In genomic region chr7:142441074-142441403, GRCh38 we compare ENCODE assay signal across 10 cellular contexts.
DNase-seq lines count a peak whose midpoint lies in the region; ATAC-seq, FAIRE-seq and TF ChIP-seq lines count a peak whose summit lies in the region.
"Had no signal": no experiment of that assay in that cellular context is flagged by ENCODE, and none has a peak within 500 bp of the region (broad histone marks: within the 10 kb centered on the region; RNA-seq: fewer than 3 reads in every experiment).

No MANE protein-coding gene starts in this region.

- no peak overlapping the region for H3K23ac ChIP-seq in H1 (ENCODE audit: insufficient read length)

- H2AFZ ChIP-seq in HCT116 (ENCODE audit: low read depth, low read length, poor library complexity, severe bottlenecking) (peak overlapping the region; percentile 94), H1 (ENCODE audit: low read length) (no peak overlapping the region)

- no peak overlapping the region for H3K18ac ChIP-seq in H1 (ENCODE audit: extremely low read depth, low read length)

- H3K9me3 ChIP-seq in CD8-positive, alpha-beta T cell (ENCODE audit: low read length), result no peaks in the 10 kb centered on the region
- H3K9me3 ChIP-seq in HCT116 (ENCODE audit: control insufficient read depth in 1 of 2, insufficient read depth in 1 of 2, low read depth in 1 of 2, low read length in 2 of 2) (no peaks in the 10 kb centered on the region), H1 (ENCODE audit: insufficient read depth in 2 of 2, low read depth in 1 of 2, low read length in 1 of 2) (no peaks in the 10 kb centered on the region)

- H2BK15ac ChIP-seq in H1 (ENCODE audit: low read length), result no peak overlapping the region

- H4K5ac ChIP-seq in H1 (ENCODE audit: insufficient read length, low read depth, low read length), result no peak overlapping the region

- no peak overlapping the region for H2BK20ac ChIP-seq in H1 (ENCODE audit: low read length)

- no peaks in the 10 kb centered on the region for H3K79me1 ChIP-seq in H1 (ENCODE audit: low read depth, low read length)

- H3K4ac ChIP-seq in H1 (replicated peaks; ENCODE audit: insufficient read length, low read depth, low read length), result no peak overlapping the region

- no peaks in the 10 kb centered on the region for H3K9me2 ChIP-seq in HCT116 (ENCODE audit: insufficient read depth)

- peak overlapping the region; percentile 19 for H3K4me3 Mint-ChIP-seq in CD8-positive, alpha-beta T cell

- peak; percentile 31 for ATAC-seq in CD8-positive, alpha-beta T cell
- ATAC-seq in HCT116, result peak; percentile 25
- ATAC-seq in GM18858 (IDR thresholded peaks at IDR 0.05; ENCODE audit: unreplicated experiment), result no peak
- no peak for ATAC-seq in HG02798 (IDR thresholded peaks at IDR 0.05; ENCODE audit: poor library complexity, unreplicated experiment)

- H3K79me2 ChIP-seq in HCT116 (ENCODE audit: insufficient read depth, low read length), result no peaks in the 10 kb centered on the region
- no peaks in the 10 kb centered on the region for H3K79me2 ChIP-seq in H1 (ENCODE audit: control insufficient read depth in 1 of 2, insufficient read depth in 2 of 2, low read length in 2 of 2)

- H4K91ac ChIP-seq in H1 (replicated peaks; ENCODE audit: insufficient read length, low read length), result no peak overlapping the region

- no peak overlapping the region for H3K27ac ChIP-seq in CD8-positive, alpha-beta T cell (ENCODE audit: low read depth, low read length)
- H3K27ac ChIP-seq in HCT116 (ENCODE audit: low read depth, low read length) (no peak overlapping the region; the same call in 1 of the 2 replicates), H1 (ENCODE audit: low read depth, low read length) (no peak overlapping the region)
- H3K27ac ChIP-seq: skin epidermis had no signal

- H3K36me3 ChIP-seq in CD8-positive, alpha-beta T cell (ENCODE audit: insufficient read depth, low read length), result no peaks in the 10 kb centered on the region
- no peaks in the 10 kb centered on the region for H3K36me3 ChIP-seq in HCT116 (ENCODE audit: control insufficient read depth in 1 of 2, insufficient read depth in 2 of 2, low read length in 2 of 2)
- no peaks in the 10 kb centered on the region for H3K36me3 ChIP-seq in H1 (ENCODE audit: control insufficient read depth in 2 of 4, insufficient read depth in 4 of 4, low read length in 3 of 4)

- peaks cover 14% of the 10 kb centered on the region for H3K4me1 ChIP-seq in CD8-positive, alpha-beta T cell (ENCODE audit: insufficient read depth, low read length)
- H3K4me1 ChIP-seq in HCT116 (ENCODE audit: control insufficient read depth in 1 of 2, insufficient read depth in 2 of 2, low read length in 2 of 2), result peaks cover 26 to 41% of the 10 kb centered on the region in 2 experiments
- peaks cover 2 to 13% (median 4%) of the 10 kb centered on the region in 4 experiments; a peak in 4 of 7 replicates for H3K4me1 ChIP-seq in H1 (replicated peaks in 1 of 4; ENCODE audit: control insufficient read depth in 3 of 4, insufficient read depth in 4 of 4, low read length in 3 of 4)

- H3K27ac Mint-ChIP-seq in CD8-positive, alpha-beta T cell, result no peak overlapping the region

- intact Hi-C loops in CD8-positive, alpha-beta T cell (cut with DNase I, micrococcal nuclease), result no loop called here
- intact Hi-C loops in HCT116 (cut with micrococcal nuclease), result no loop called here

- H3K9me3 Mint-ChIP-seq in CD8-positive, alpha-beta T cell, result no peaks in the 10 kb centered on the region

- H3K4me1 Mint-ChIP-seq in CD8-positive, alpha-beta T cell (ENCODE audit: low read depth), result peaks cover 40% of the 10 kb centered on the region

- no peak overlapping the region for H3K9ac ChIP-seq in HCT116 (ENCODE audit: low read length)
- H3K9ac ChIP-seq in H1 (replicated peaks in 1 of 4; ENCODE audit: extremely low read depth in 1 of 4, low read depth in 3 of 4, low read length in 3 of 4), result no peak overlapping the region

- H3K36me3 Mint-ChIP-seq in CD8-positive, alpha-beta T cell, result no peaks in the 10 kb centered on the region

- no peak overlapping the region for H2BK5ac ChIP-seq in H1 (ENCODE audit: low read depth, low read length)

- TF ChIP-seq CTCF in CD8-positive, alpha-beta T cell (IDR thresholded peaks at IDR 0.05), result no peak
- TF ChIP-seq CTCF in HCT116 (IDR thresholded peaks at IDR 0.05 in 2 of 3, conservative IDR thresholded peaks at IDR 0.05 in 1 of 3; ENCODE audit: borderline replicate concordance in 1 of 3, insufficient read depth in 1 of 3, low read depth in 2 of 3, low read length in 2 of 3), result no peak
- no peak for TF ChIP-seq CTCF in H1 (IDR thresholded peaks at IDR 0.05; ENCODE audit: control extremely low read depth in 1 of 3, insufficient read depth in 1 of 3, low read depth in 1 of 3, low read length in 3 of 3)

- no peak for FAIRE-seq in H1 (lab: Jason Lieb, UNC)

- H3K56ac ChIP-seq in H1 (replicated peaks; ENCODE audit: insufficient read length, low read depth, low read length), result no peak overlapping the region

- H2BK12ac ChIP-seq in H1 (ENCODE audit: low read depth, low read length), result no peak overlapping the region

- DNase-seq in CD8-positive, alpha-beta T cell, result no peak
- DNase-seq in HCT116 (ENCODE audit: low read depth, low spot score) (no peak), RPMI8226 (peak; percentile 22), H1 (ENCODE audit: low read depth in 1 of 2, low spot score in 2 of 2) (no peak), NCI-H510A (lab: John Stamatoyannopoulos, UW) (no peak), amniotic stem cell (lab: John Stamatoyannopoulos, UW) (no peak)
- DNase-seq: NCI-H2227 treated with DMSO at 0.1 percent for 48 hours had no signal

- no peaks in the 10 kb centered on the region for H4K20me1 ChIP-seq in HCT116 (ENCODE audit: insufficient read depth)
- H4K20me1 ChIP-seq in H1 (replicated peaks in 1 of 2; ENCODE audit: control insufficient read depth in 1 of 2, insufficient read depth in 2 of 2, low read length in 2 of 2), result no peaks in the 10 kb centered on the region

- TF ChIP-seq RAD21 in HCT116 (IDR thresholded peaks at IDR 0.05; ENCODE audit: low read depth) (no peak), H1 (IDR thresholded peaks at IDR 0.05 in 1 of 2, conservative IDR thresholded peaks at IDR 0.05 in 1 of 2; ENCODE audit: low read depth in 2 of 2, low read length in 2 of 2) (no peak)

- no peak overlapping the region for H2AK5ac ChIP-seq in H1 (ENCODE audit: low read depth, low read length)

- CTCF ChIA-PET in CD8-positive, alpha-beta T cell (lab: Charles Lee), result interaction anchor here (0.9 to 1.7 kb wide), 3 partner anchors 18 to 75 kb away, joined by 4 to 8 read pairs (median 5); no protein-coding TSS in a partner anchor
- CTCF ChIA-PET in HCT116 (lab: Charles Lee), result interaction anchor here (1.2 to 2.7 kb wide), 2 partner anchors 18 to 73 kb away, joined by 3 to 12 read pairs; no protein-coding TSS in a partner anchor
- CTCF ChIA-PET in H1 (lab: Charles Lee; ENCODE audit: partially characterized antibody), result interaction anchor here (0.9 to 15.1 kb wide), 14 partner anchors 16 to 425 kb away, joined by 3 to 260 read pairs (median 6); no protein-coding TSS in a partner anchor

- H3K14ac ChIP-seq in H1 (ENCODE audit: insufficient read length), result no peak overlapping the region

- TF ChIP-seq POLR2A in HCT116 (IDR thresholded peaks at IDR 0.05; ENCODE audit: borderline replicate concordance, extremely low read depth, insufficient read depth, insufficient read length) (no peak), H1 (IDR thresholded peaks at IDR 0.05; ENCODE audit: control extremely low read depth in 1 of 2, low read depth in 2 of 2, low read length in 2 of 2) (no peak)

- no peaks in the 10 kb centered on the region for H3K27me3 Mint-ChIP-seq in CD8-positive, alpha-beta T cell (ENCODE audit: low read depth)

- H3K4me2 ChIP-seq in HCT116 (ENCODE audit: low read length) (peak overlapping the region; percentile 74), H1 (ENCODE audit: insufficient read depth in 1 of 2, low read depth in 2 of 2, low read length in 2 of 2) (no peak overlapping the region)

- WGBS in H1 (ENCODE audit: extremely low coverage in 1 of 2, insufficient coverage in 1 of 2, insufficient read length in 1 of 2, insufficient replicate concordance in 2 of 2, low coverage in 1 of 2, low lambda C conversion rate in 2 of 2, missing lambda C conversion rate in 1 of 2), 2 experiments, result 86% methylated on average over 7 of the region's 7 CpGs; no CpG with 5 or more reads in 1 of the 2 experiments

- RAD21 ChIA-PET in HCT116 (lab: Charles Lee; ENCODE audit: low non-redundant PET in 1 of 2, low total read pairs in 2 of 2, uncharacterized antibody in 2 of 2, unreplicated experiment in 2 of 2), result no interaction called here

- no peak overlapping the region for H2BK120ac ChIP-seq in H1 (replicated peaks; ENCODE audit: low read depth, low read length)

- no peak for TF ChIP-seq EP300 in H1 (IDR thresholded peaks at IDR 0.05; ENCODE audit: borderline replicate concordance in 1 of 2, low read depth in 2 of 2, low read length in 2 of 2)

- no peak overlapping the region for H3K4me3 ChIP-seq in CD8-positive, alpha-beta T cell (ENCODE audit: low read depth, low read length)
- peak overlapping the region in 1 of 2 experiments; percentile 29; a peak in 1 of 4 replicates for H3K4me3 ChIP-seq in HCT116 (replicated peaks in 1 of 2; ENCODE audit: low read depth in 1 of 2, low read length in 2 of 2)
- H3K4me3 ChIP-seq in H1 (ENCODE audit: extremely low read depth in 1 of 4, insufficient read depth in 2 of 4, low read depth in 3 of 4, low read length in 4 of 4), result no peak overlapping the region
- H3K4me3 ChIP-seq: skin epidermis had no signal

- H3K27me3 ChIP-seq in CD8-positive, alpha-beta T cell (ENCODE audit: insufficient read depth, low read length), result no peaks in the 10 kb centered on the region
- H3K27me3 ChIP-seq in HCT116 (ENCODE audit: insufficient read depth, low read length) (no peaks in the 10 kb centered on the region), H1 (replicated peaks in 1 of 4; ENCODE audit: control insufficient read depth in 3 of 4, extremely low read depth in 1 of 4, insufficient read depth in 3 of 4, low read length in 3 of 4) (no peaks in the 10 kb centered on the region)

- POLR2A ChIA-PET in CD8-positive, alpha-beta T cell (lab: Charles Lee), result no interaction called here
- POLR2A ChIA-PET in HCT116 (lab: Charles Lee), result no interaction called here
- POLR2A ChIA-PET in H1 (lab: Charles Lee; ENCODE audit: partially characterized antibody), result no interaction called here

- no peaks in the 10 kb centered on the region; the same call in 1 of the 2 replicates for H3K23me2 ChIP-seq in H1 (ENCODE audit: low read depth, low read length)

- 0 out of 2 replicates have a peak overlapping the region, but pooled peaks have one; percentile 3 for H4K8ac ChIP-seq in H1 (ENCODE audit: extremely low read depth, insufficient read depth, low read length)

- BruUV-seq in HCT116 (replicated peaks; lab: Mats Ljungman, UMichigan), result no TSS peak

TF ChIP-seq in HCT116, 20 proteins besides CTCF, POLR2A, EP300 and RAD21 (continues in another document):
- no peak for TF ChIP-seq TCF7L2 (IDR thresholded peaks at IDR 0.05; ENCODE audit: borderline replicate concordance, extremely low read depth, insufficient read depth, insufficient read length)

TF ChIP-seq in H1, 55 proteins besides CTCF, POLR2A, EP300 and RAD21 (continues in another document):
- TF ChIP-seq SP2 (IDR thresholded peaks at IDR 0.05; ENCODE audit: low read length) (no peak), SUZ12 (IDR thresholded peaks at IDR 0.05; ENCODE audit: low read length) (no peak), PHF8 (conservative IDR thresholded peaks at IDR 0.05; ENCODE audit: low read depth, low read length) (no peak), SIRT6 (IDR thresholded peaks at IDR 0.05; ENCODE audit: low read length) (no peak), NRF1 (IDR thresholded peaks at IDR 0.05; ENCODE audit: low read depth, low read length) (no peak)

Comparison
In these comparisons a context has a peak if more than half of its experiments do, and no peak if none do; other contexts are left out.
1. ATAC-seq: peak in CD8-positive, alpha-beta T cell (single experiment) and HCT116 (single experiment); none in GM18858 (single experiment) and HG02798 (single experiment).